In genomic region chr18:499351-500229, GRCh38 we compare ENCODE assay signal across 9 cellular contexts. TPM values are rescaled to one million over a fixed set of nuclear protein-coding genes. Genes with fewer than 3 reads are reported as not detected.
A peak's percentile ranks its signal among the peaks of the same experiment; 100 is the strongest.
DNase-seq lines count a peak whose midpoint lies in the region; ATAC-seq and TF ChIP-seq lines count a peak whose summit lies in the region.
"Had no signal": no experiment of that assay in that cellular context is flagged by ENCODE, and none has a peak within 500 bp of the region (broad histone marks: within the 10 kb centered on the region; RNA-seq: fewer than 3 reads in every experiment).

No MANE protein-coding gene starts in this region.

- peaks cover 0 to 3% of the 10 kb centered on the region in 2 donors for H3K27me3 ChIP-seq in right atrium auricular region
- H3K27me3 ChIP-seq in skeletal muscle satellite cell (ENCODE audit: control insufficient read depth, insufficient read depth, low read length), result peaks cover 67% of the 10 kb centered on the region

- H3K9me3 ChIP-seq in T-helper 17 cell (ENCODE audit: control insufficient read depth, low read length, poor library complexity, severe bottlenecking), result no peaks in the 10 kb centered on the region
- H3K9me3 ChIP-seq in right atrium auricular region, result no peaks in the 10 kb centered on the region
- H3K9me3 ChIP-seq in skeletal muscle satellite cell (replicated peaks; ENCODE audit: low read length), result no peaks in the 10 kb centered on the region

- H3K27ac ChIP-seq in right atrium auricular region, result peak overlapping the region; percentile 47 to 61

- ATAC-seq in T-helper 17 cell (no peak), HG03521 (IDR thresholded peaks at IDR 0.05; ENCODE audit: unreplicated experiment) (no peak)

- H3K4me2 ChIP-seq in skeletal muscle satellite cell (ENCODE audit: low read length), result peak overlapping the region; percentile 79

- H3K4me3 ChIP-seq in right atrium auricular region (peak overlapping the region; percentile 47 to 60), skeletal muscle satellite cell (ENCODE audit: low read length) (peak overlapping the region; percentile 44)

- H3K27me3 Mint-ChIP-seq in T-helper 17 cell, result peaks cover 34% of the 10 kb centered on the region

- no peaks in the 10 kb centered on the region for H3K36me3 Mint-ChIP-seq in T-helper 17 cell (ENCODE audit: low read depth)
- H3K36me3 Mint-ChIP-seq: activated naive CD8-positive, alpha-beta T cell treated with anti-CD3 and anti-CD28 coated beads, Interleukin-2, amount 10 ng/mL, durations not matched to agents 7 days and 5 days had no signal

- H3K36me3 ChIP-seq in right atrium auricular region (no peaks in the 10 kb centered on the region), skeletal muscle satellite cell (ENCODE audit: insufficient read depth, low read length) (no peaks in the 10 kb centered on the region)

- DNase-seq in GM03348 (ENCODE audit: low spot score), result peak; percentile 76
- no peak for DNase-seq in T-helper 17 cell
- DNase-seq in right atrium auricular region (ENCODE audit: low spot score), result no peak
- no peak for DNase-seq in GM10248 (ENCODE audit: extremely low spot score)
- DNase-seq in NCI-H510A (lab: John Stamatoyannopoulos, UW), result no peak
- DNase-seq in DMS153 (lab: John Stamatoyannopoulos, UW), result no peak
- DNase-seq: activated naive CD8-positive, alpha-beta T cell treated with anti-CD3 and anti-CD28 coated beads, Interleukin-2, amount 10 ng/mL, durations not matched to agents 7 days and 5 days had no signal

- TF ChIP-seq CTCF in right atrium auricular region (IDR thresholded peaks at IDR 0.05) (no peak), GM10248 (IDR thresholded peaks at IDR 0.05; ENCODE audit: control extremely low read depth, extremely low read depth, low read depth, missing control alignments) (no peak)

- no peak overlapping the region for H3K27ac Mint-ChIP-seq in T-helper 17 cell
- H3K27ac Mint-ChIP-seq: activated naive CD8-positive, alpha-beta T cell treated with anti-CD3 and anti-CD28 coated beads, Interleukin-2, amount 10 ng/mL, durations not matched to agents 7 days and 5 days had no signal

- H3K4me1 Mint-ChIP-seq in T-helper 17 cell, result peaks cover 4% of the 10 kb centered on the region
- H3K4me1 Mint-ChIP-seq: activated naive CD8-positive, alpha-beta T cell treated with anti-CD3 and anti-CD28 coated beads, Interleukin-2, amount 10 ng/mL, durations not matched to agents 7 days and 5 days had no signal

- no peak overlapping the region for H3K9ac ChIP-seq in skeletal muscle satellite cell (ENCODE audit: low read depth, low read length)

- POLR2A ChIA-PET in GM10248 (lab: Yijun Ruan, JAX), result no interaction called here

- peak overlapping the region; percentile 43 for H3K4me3 Mint-ChIP-seq in T-helper 17 cell
- H3K4me3 Mint-ChIP-seq: activated naive CD8-positive, alpha-beta T cell treated with anti-CD3 and anti-CD28 coated beads, Interleukin-2, amount 10 ng/mL, durations not matched to agents 7 days and 5 days had no signal

- CTCF ChIA-PET in GM10248 (lab: Yijun Ruan, JAX), result no interaction called here

- H3K4me1 ChIP-seq in right atrium auricular region (peaks cover 0 to 13% of the 10 kb centered on the region in 2 donors), skeletal muscle satellite cell (ENCODE audit: control insufficient read depth, insufficient read depth, low read length) (peaks cover 12% of the 10 kb centered on the region)

RNA-seq across cellular contexts. Expression of gene COLEC12, which starts 0.9 kb away (rescaled TPM):
- total RNA-seq in T-helper 17 cell (not detected), right atrium auricular region (10 to 100 TPM; 10.9 to 15.3 TPM)
- total RNA-seq in skeletal muscle satellite cell (2012; rRNA removed), result 5.3 and 16.2 TPM in 2 replicates

Comparison
In these comparisons a context has a peak if more than half of its experiments do, and no peak if none do; other contexts are left out.
1. RNA of gene COLEC12, which starts 0.9 kb away (total RNA-seq): 10.9 to 15.3 TPM in right atrium auricular region; not detected in T-helper 17 cell; every median in the first group is over 10 times any median in the second.